ENCODE assay signal across 17 cellular contexts in genomic region chr12:114685869-114686268, GRCh38. TPM values are rescaled to one million over a fixed set of nuclear protein-coding genes. Genes with fewer than 3 reads are reported as not detected.
DNase-seq lines count a peak whose midpoint lies in the region; ATAC-seq and TF ChIP-seq lines count a peak whose summit lies in the region.
"Had no signal": no experiment of that assay in that cellular context is flagged by ENCODE, and none has a peak within 500 bp of the region (broad histone marks: within the 10 kb centered on the region; RNA-seq: fewer than 3 reads in every experiment).

No MANE protein-coding gene starts in this region.

- no peak overlapping the region for H2AK5ac ChIP-seq in mesendoderm (ENCODE audit: low read length)

- H3K79me2 ChIP-seq in mesendoderm (ENCODE audit: control insufficient read depth, insufficient read depth, low read length), result peaks cover 29% of the 10 kb centered on the region

- no peaks in the 10 kb centered on the region for H3K9me3 ChIP-seq in upper lobe of right lung
- H3K9me3 ChIP-seq: right atrium auricular region, upper lobe of left lung had no signal

- peak overlapping the region; percentile 39 for H3K4me3 Mint-ChIP-seq in activated naive CD4-positive, alpha-beta T cell treated with anti-CD3 and anti-CD28 coated beads, Interleukin-2, amount 50 U/mL, for 24 hours
- H3K4me3 Mint-ChIP-seq in brain, result peak overlapping the region; percentile 83 to 90 (median 88)

- DNase-seq in activated naive CD4-positive, alpha-beta T cell treated with anti-CD3 and anti-CD28 coated beads, Interleukin-2, amount 50 U/mL, for 72 hours (ENCODE audit: low spot score in 2 of 2), result no peak
- DNase-seq in mesendoderm (peak; percentile 92), upper lobe of right lung (no peak), GM03348 (ENCODE audit: low spot score) (no peak), NCI-H2196 (lab: John Stamatoyannopoulos, UW; ENCODE audit: unreplicated experiment) (no peak)
- DNase-seq: activated CD8-positive, alpha-beta memory T cell treated with anti-CD3 and anti-CD28 coated beads for 24 hours; central memory CD4-positive, alpha-beta T cell; HCEC 1CT; Karpas-422; NCI-H1436; upper lobe of left lung had no signal

- H3K23ac ChIP-seq in mesendoderm (ENCODE audit: low read length), result no peak overlapping the region

- H2BK120ac ChIP-seq in mesendoderm (ENCODE audit: low read depth, low read length), result peak overlapping the region; percentile 92

- no peaks in the 10 kb centered on the region for H3K79me1 ChIP-seq in mesendoderm (ENCODE audit: low read length)

- intact Hi-C loops in upper lobe of right lung (cut with DNase I), result no loop called here

- H3K4me2 ChIP-seq in mesendoderm (ENCODE audit: low read length), result peak overlapping the region; percentile 9

- H2BK5ac ChIP-seq in mesendoderm (ENCODE audit: low read length), result peak overlapping the region; percentile 33

- TF ChIP-seq CTCF in brain (conservative IDR thresholded peaks at IDR 0.05), result no peak
- no peak for TF ChIP-seq CTCF in upper lobe of right lung (IDR thresholded peaks at IDR 0.05)

- H3K27me3 ChIP-seq in mesendoderm (ENCODE audit: insufficient read depth, low read length, poor library complexity) (peaks cover 8% of the 10 kb centered on the region), upper lobe of right lung (peaks cover 52% of the 10 kb centered on the region)

- no CpG with 5 or more reads among the region's 17 CpGs for WGBS in mesendoderm (ENCODE audit: extremely low coverage, insufficient coverage, low lambda C conversion rate)

- ATAC-seq in activated naive CD4-positive, alpha-beta T cell treated with anti-CD3 and anti-CD28 coated beads, Interleukin-2, amount 50 U/mL, for 72 hours, result no peak
- ATAC-seq in upper lobe of right lung (no peak), HG03108 (IDR thresholded peaks at IDR 0.05; ENCODE audit: unreplicated experiment) (no peak)
- ATAC-seq: SK-N-SH treated with all-trans-retinoic acid at 6 μM for 48 hours had no signal

- H3K18ac ChIP-seq in mesendoderm (ENCODE audit: low read length), result peak overlapping the region; percentile 91

- H3K4me1 ChIP-seq in mesendoderm (ENCODE audit: control insufficient read depth, low read depth, low read length), result peaks cover 21% of the 10 kb centered on the region
- no peaks in the 10 kb centered on the region for H3K4me1 ChIP-seq in upper lobe of right lung

- no peak overlapping the region for H2BK15ac ChIP-seq in mesendoderm (replicated peaks; ENCODE audit: low read depth)

- H4K8ac ChIP-seq in mesendoderm (ENCODE audit: low read depth, low read length), result no peak overlapping the region

- peaks cover 77% of the 10 kb centered on the region for H3K27me3 Mint-ChIP-seq in activated naive CD4-positive, alpha-beta T cell treated with anti-CD3 and anti-CD28 coated beads, Interleukin-2, amount 50 U/mL, for 24 hours
- peaks cover 98% of the 10 kb centered on the region for H3K27me3 Mint-ChIP-seq in brain

- H3K27ac Mint-ChIP-seq in activated naive CD4-positive, alpha-beta T cell treated with anti-CD3 and anti-CD28 coated beads, Interleukin-2, amount 50 U/mL, for 24 hours, result no peak overlapping the region
- no peak overlapping the region for H3K27ac Mint-ChIP-seq in activated naive CD4-positive, alpha-beta T cell treated with anti-CD3 and anti-CD28 coated beads, Interleukin-2, amount 50 U/mL, for 72 hours
- peak overlapping the region in 1 of 5 experiments; percentile 83 for H3K27ac Mint-ChIP-seq in brain

- H3K4me1 Mint-ChIP-seq in activated naive CD4-positive, alpha-beta T cell treated with anti-CD3 and anti-CD28 coated beads, Interleukin-2, amount 50 U/mL, for 24 hours, result peaks cover 43% of the 10 kb centered on the region
- peaks cover 50% of the 10 kb centered on the region for H3K4me1 Mint-ChIP-seq in brain

- peak overlapping the region; percentile 94 for H3K9ac ChIP-seq in mesendoderm (ENCODE audit: low read length)

- peak overlapping the region; percentile 97 for H3K4ac ChIP-seq in mesendoderm (ENCODE audit: low read depth, low read length)

- H3K9me3 Mint-ChIP-seq in activated naive CD4-positive, alpha-beta T cell treated with anti-CD3 and anti-CD28 coated beads, Interleukin-2, amount 50 U/mL, for 24 hours, result no peaks in the 10 kb centered on the region
- H3K9me3 Mint-ChIP-seq in activated naive CD4-positive, alpha-beta T cell treated with anti-CD3 and anti-CD28 coated beads, Interleukin-2, amount 50 U/mL, for 72 hours, result peaks cover 5 to 11% of the 10 kb centered on the region in 2 donors
- H3K9me3 Mint-ChIP-seq in brain, result peaks cover 1 to 10% (median 6%) of the 10 kb centered on the region in 5 experiments

- H3K27ac ChIP-seq in mesendoderm (ENCODE audit: low read depth, low read length) (peak overlapping the region; percentile 87), upper lobe of right lung (peak overlapping the region; percentile 17)

- peak overlapping the region; percentile 66 for H3K56ac ChIP-seq in mesendoderm (ENCODE audit: low read length)

- H4K5ac ChIP-seq in mesendoderm (ENCODE audit: low read length), result no peak overlapping the region

- H3K36me3 ChIP-seq in mesendoderm (ENCODE audit: control insufficient read depth, insufficient read depth, low read length) (no peaks in the 10 kb centered on the region), upper lobe of right lung (no peaks in the 10 kb centered on the region)
- H3K36me3 ChIP-seq: right atrium auricular region, upper lobe of left lung had no signal

- H3K36me3 Mint-ChIP-seq in activated naive CD4-positive, alpha-beta T cell treated with anti-CD3 and anti-CD28 coated beads, Interleukin-2, amount 50 U/mL, for 24 hours, result no peaks in the 10 kb centered on the region
- H3K36me3 Mint-ChIP-seq in activated naive CD4-positive, alpha-beta T cell treated with anti-CD3 and anti-CD28 coated beads, Interleukin-2, amount 50 U/mL, for 72 hours, result peaks cover 47 to 64% of the 10 kb centered on the region in 2 donors
- H3K36me3 Mint-ChIP-seq in brain, result peaks cover under 1% of the 10 kb centered on the region

- no peak overlapping the region for H3K4me3 ChIP-seq in mesendoderm (ENCODE audit: low read length)
- no peak overlapping the region for H3K4me3 ChIP-seq in upper lobe of right lung

RNA-seq across cellular contexts. Expression of gene TBX3, which starts 1.9 kb away (rescaled TPM):
- total RNA-seq in activated naive CD4-positive, alpha-beta T cell treated with anti-CD3 and anti-CD28 coated beads, Interleukin-2, amount 50 U/mL, for 72 hours, result not detected
- 5.1 TPM for polyA plus RNA-seq in brain (ENCODE audit: insufficient read depth, low read depth, low replicate concordance)
- polyA plus RNA-seq in mesendoderm (2013, experiment 1 of 2), result 2.1 TPM
- 2.1 TPM for polyA plus RNA-seq in mesendoderm (2013, experiment 2 of 2)
- total RNA-seq in upper lobe of right lung, result 35.9 TPM
- total RNA-seq: OCI-LY7 had no signal

Comparison
In these comparisons a context has a peak if more than half of its experiments do, and no peak if none do; other contexts are left out.
1. RNA of gene TBX3, which starts 1.9 kb away (total RNA-seq): 35.9 TPM in upper lobe of right lung (single experiment); not detected in activated naive CD4-positive, alpha-beta T cell treated with anti-CD3 and anti-CD28 coated beads, Interleukin-2, amount 50 U/mL, for 72 hours; every median in the first group is over 10 times any median in the second.